Comparison of ENCODE assay signal across 17 cellular contexts in the genomic region with DNA sequence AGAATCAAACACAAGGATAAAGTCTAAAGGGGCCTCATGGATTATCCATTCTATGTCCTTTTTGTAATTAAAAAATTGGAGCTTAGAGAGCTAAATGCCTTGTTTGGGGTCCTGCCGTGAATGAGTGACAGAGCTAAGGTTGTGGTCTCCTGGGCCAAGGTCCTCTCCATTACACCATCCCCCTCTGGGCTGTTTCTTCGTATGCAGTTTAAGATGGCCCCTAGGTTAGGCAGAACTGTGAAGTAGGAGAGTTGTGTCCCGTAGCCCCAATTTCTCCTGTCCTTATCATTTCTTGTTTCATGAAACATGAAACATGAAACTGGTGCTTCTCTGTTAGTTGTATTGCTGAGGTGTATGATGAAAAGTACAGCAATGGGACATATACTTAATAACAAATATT. TPM values are rescaled to one million over a fixed set of nuclear protein-coding genes. Genes with fewer than 3 reads are reported as not detected.
A peak's percentile ranks its signal among the peaks of the same experiment; 100 is the strongest.
DNase-seq lines count a peak whose midpoint lies in the region; ATAC-seq and TF ChIP-seq lines count a peak whose summit lies in the region.
"Had no signal": no experiment of that assay in that cellular context is flagged by ENCODE, and none has a peak within 500 bp of the region (broad histone marks: within the 10 kb centered on the region; RNA-seq: fewer than 3 reads in every experiment).

No MANE protein-coding gene starts in this region.

- no peaks in the 10 kb centered on the region for H3K9me3 ChIP-seq in fibroblast of lung (ENCODE audit: control insufficient read depth, insufficient read depth, low read depth, low read length)
- no peaks in the 10 kb centered on the region for H3K9me3 ChIP-seq in gastrocnemius medialis
- no peaks in the 10 kb centered on the region for H3K9me3 ChIP-seq in naive thymus-derived CD4-positive, alpha-beta T cell (ENCODE audit: control insufficient read depth in 2 of 3, low read length in 3 of 3)
- H3K9me3 ChIP-seq: gastroesophageal sphincter had no signal

- H2AFZ ChIP-seq in fibroblast of lung (ENCODE audit: low read length), result no peak overlapping the region

- H3K4me3 Mint-ChIP-seq in HFFc6, result peak overlapping the region; percentile 70
- H3K4me3 Mint-ChIP-seq in WTC11, result no peak overlapping the region
- H3K4me3 Mint-ChIP-seq in naive thymus-derived CD4-positive, alpha-beta T cell, result no peak overlapping the region
- H3K4me3 Mint-ChIP-seq: activated B cell treated with CpG ODN at 0.5 μM for 24 hours; T-helper 1 cell treated with Interleukin-12 subunit alpha and Interleukin-12 subunit beta and Interleukin-4 antibody, amounts not matched to agents 30 μg/mL and 1 μg/mL, for 36 hours had no signal

- H3K4me1 ChIP-seq in fibroblast of lung (ENCODE audit: control insufficient read depth, extremely low read depth, insufficient read depth, low read length) (peaks cover 22% of the 10 kb centered on the region), gastrocnemius medialis (peaks cover 62 to 80% of the 10 kb centered on the region in 2 donors)
- H3K4me1 ChIP-seq in naive thymus-derived CD4-positive, alpha-beta T cell (ENCODE audit: control insufficient read depth in 2 of 2, insufficient read depth in 2 of 2, low read length in 2 of 2), result no peaks in the 10 kb centered on the region

- H3K4me2 ChIP-seq in fibroblast of lung (ENCODE audit: extremely low read depth, insufficient read depth, low read length), result peak overlapping the region; percentile 48

- no peak for DNase-seq in HFFc6
- no peak for DNase-seq in WTC11 (ENCODE audit: low spot score)
- DNase-seq in fibroblast of lung (ENCODE audit: low read depth in 2 of 2), result no peak
- no peak for DNase-seq in gastrocnemius medialis
- DNase-seq in naive thymus-derived CD4-positive, alpha-beta T cell, result no peak
- no peak for DNase-seq in medulla oblongata (ENCODE audit: extremely low spot score)
- no peak for DNase-seq in T-helper 9 cell
- DNase-seq: activated B cell treated with CpG ODN at 0.5 μM for 24 hours; activated effector memory CD4-positive, alpha-beta T cell treated with Interleukin-2 at 50 U/mL for 16 hours; NCI-H1694; NCI-H345; stimulated activated CD4-positive, alpha-beta T cell treated with anti-CD3 and anti-CD28 coated beads, Interleukin-2, amount 100 ng/mL, for 48 hours; substantia nigra had no signal

- TF ChIP-seq CTCF in HFFc6 (IDR thresholded peaks at IDR 0.05) (no peak), WTC11 (IDR thresholded peaks at IDR 0.05) (no peak), fibroblast of lung (conservative IDR thresholded peaks at IDR 0.05 in 1 of 2, IDR thresholded peaks at IDR 0.05 in 1 of 2; ENCODE audit: low read depth in 1 of 2, low read length in 2 of 2) (no peak), gastrocnemius medialis (IDR thresholded peaks at IDR 0.05 in 4 of 5, conservative IDR thresholded peaks at IDR 0.05 in 1 of 5) (no peak)

- TF ChIP-seq POLR2A in gastrocnemius medialis (IDR thresholded peaks at IDR 0.05), result no peak

- ATAC-seq in WTC11 (peak; percentile 42; the same call in 1 of the 2 replicates), gastrocnemius medialis (no peak), HG02678 (IDR thresholded peaks at IDR 0.05; ENCODE audit: unreplicated experiment) (no peak)
- ATAC-seq in naive thymus-derived CD4-positive, alpha-beta T cell, result no peak
- ATAC-seq: gastroesophageal sphincter had no signal

- peaks cover 98% of the 10 kb centered on the region for H3K79me2 ChIP-seq in fibroblast of lung (ENCODE audit: control insufficient read depth, insufficient read depth, low read length)

- H3K27me3 Mint-ChIP-seq in HFFc6 (ENCODE audit: insufficient read depth) (peaks cover 17% of the 10 kb centered on the region), WTC11 (ENCODE audit: low read depth) (no peaks in the 10 kb centered on the region)
- peaks cover 0 to 25% (median 0%) of the 10 kb centered on the region in 5 donors for H3K27me3 Mint-ChIP-seq in naive thymus-derived CD4-positive, alpha-beta T cell

- H3K27me3 ChIP-seq in fibroblast of lung (ENCODE audit: control insufficient read depth, insufficient read depth, low read length), result no peaks in the 10 kb centered on the region
- no peaks in the 10 kb centered on the region for H3K27me3 ChIP-seq in gastrocnemius medialis
- H3K27me3 ChIP-seq in naive thymus-derived CD4-positive, alpha-beta T cell (ENCODE audit: control insufficient read depth in 2 of 2, insufficient read depth in 2 of 2, low read length in 2 of 2), result no peaks in the 10 kb centered on the region
- H3K27me3 ChIP-seq: gastroesophageal sphincter had no signal

- H4K20me1 ChIP-seq in fibroblast of lung (ENCODE audit: control insufficient read depth, extremely low read depth, insufficient read depth, low read length), result peaks cover 2% of the 10 kb centered on the region

- no peaks in the 10 kb centered on the region for H3K9me3 Mint-ChIP-seq in HFFc6
- no peaks in the 10 kb centered on the region for H3K9me3 Mint-ChIP-seq in WTC11
- no peaks in the 10 kb centered on the region for H3K9me3 Mint-ChIP-seq in naive thymus-derived CD4-positive, alpha-beta T cell
- H3K9me3 Mint-ChIP-seq: activated B cell treated with CpG ODN at 0.5 μM for 24 hours; T-helper 1 cell treated with Interleukin-12 subunit alpha and Interleukin-12 subunit beta and Interleukin-4 antibody, amounts not matched to agents 30 μg/mL and 1 μg/mL, for 36 hours had no signal

- H3K4me3 ChIP-seq in fibroblast of lung (replicated peaks in 1 of 4; ENCODE audit: control extremely low read depth in 1 of 4, insufficient read depth in 1 of 4, low read depth in 3 of 4, low read length in 4 of 4), result no peak overlapping the region
- no peak overlapping the region for H3K4me3 ChIP-seq in gastrocnemius medialis
- no peak overlapping the region for H3K4me3 ChIP-seq in naive thymus-derived CD4-positive, alpha-beta T cell (ENCODE audit: low read length)
- H3K4me3 ChIP-seq: gastroesophageal sphincter, lung had no signal

- H3K27ac Mint-ChIP-seq in HFFc6, result peak overlapping the region; percentile 76
- no peak overlapping the region for H3K27ac Mint-ChIP-seq in WTC11
- no peak overlapping the region for H3K27ac Mint-ChIP-seq in naive thymus-derived CD4-positive, alpha-beta T cell
- H3K27ac Mint-ChIP-seq: activated B cell treated with CpG ODN at 0.5 μM for 24 hours; T-helper 1 cell treated with Interleukin-12 subunit alpha and Interleukin-12 subunit beta and Interleukin-4 antibody, amounts not matched to agents 30 μg/mL and 1 μg/mL, for 36 hours had no signal

- POLR2A ChIA-PET in WTC11 (lab: Charles Lee), result no interaction called here
- POLR2A ChIA-PET in naive thymus-derived CD4-positive, alpha-beta T cell (lab: Charles Lee), result no interaction called here

- H3K36me3 ChIP-seq in fibroblast of lung (ENCODE audit: control insufficient read depth, insufficient read depth, low read length) (peaks cover 4% of the 10 kb centered on the region), gastrocnemius medialis (no peaks in the 10 kb centered on the region)
- no peaks in the 10 kb centered on the region for H3K36me3 ChIP-seq in naive thymus-derived CD4-positive, alpha-beta T cell (ENCODE audit: control insufficient read depth in 2 of 3, insufficient read depth in 3 of 3, low read length in 3 of 3)
- H3K36me3 ChIP-seq: gastroesophageal sphincter had no signal

- no peak overlapping the region for H3K9ac ChIP-seq in fibroblast of lung (ENCODE audit: insufficient read depth, low read length)

- CTCF ChIA-PET in WTC11 (lab: Charles Lee), result interaction anchor here (1.1 to 2.9 kb wide), 4 partner anchors 12 to 73 kb away, joined by 3 to 12 read pairs (median 7); no protein-coding TSS in a partner anchor
- CTCF ChIA-PET in naive thymus-derived CD4-positive, alpha-beta T cell (lab: Charles Lee), result no interaction called here

- intact Hi-C loops in gastrocnemius medialis (cut with DNase I; ENCODE audit: low total_unique reads), result no loop called here
- intact Hi-C loops in naive thymus-derived CD4-positive, alpha-beta T cell (cut with micrococcal nuclease), result no loop called here

- H3K27ac ChIP-seq in fibroblast of lung (ENCODE audit: insufficient read depth, low read length) (peak overlapping the region; percentile 20), gastrocnemius medialis (peak overlapping the region; percentile 33 to 47 (median 38))
- no peak overlapping the region for H3K27ac ChIP-seq in naive thymus-derived CD4-positive, alpha-beta T cell (ENCODE audit: low read depth, low read length)

- H3K36me3 Mint-ChIP-seq in HFFc6 (ENCODE audit: low read depth) (peaks cover 68% of the 10 kb centered on the region), WTC11 (peaks cover 3% of the 10 kb centered on the region; the same call in 1 of the 2 replicates)
- H3K36me3 Mint-ChIP-seq in naive thymus-derived CD4-positive, alpha-beta T cell, result peaks cover 0 to 2% (median 0%) of the 10 kb centered on the region in 5 donors

- H3K4me1 Mint-ChIP-seq in HFFc6 (ENCODE audit: low read depth), result peaks cover 72% of the 10 kb centered on the region
- H3K4me1 Mint-ChIP-seq in WTC11, result peaks cover 74% of the 10 kb centered on the region
- peaks cover 7 to 11% (median 9%) of the 10 kb centered on the region in 7 donors for H3K4me1 Mint-ChIP-seq in naive thymus-derived CD4-positive, alpha-beta T cell

- in situ Hi-C loops in gastrocnemius medialis (cut with MboI; ENCODE audit: low sequenced_read_pairs in 4 of 4), result no loop called here

TF ChIP-seq in WTC11, 78 proteins besides CTCF, POLR2A, EP300 and RAD21 (continues in another document):
- TF ChIP-seq NFYB (CRISPR knock-in tag; conservative IDR thresholded peaks at IDR 0.05; ENCODE audit: low read depth), result no peak

RNA-seq across cellular contexts. Expression of a gene that starts 32.9 kb away (rescaled TPM):
- 100 to 1,000 TPM; 731 to 946 (median 839) TPM for total RNA-seq in HFFc6 (2021; fragmentation: NEBNext Ultra II Directional; extraction: Animal tissue kit (Norgen Biotek cat#: 25700))
- total RNA-seq in WTC11 (2021), result 24.1 to 25.1 TPM (median 24.3 TPM) in 3 replicates
- total RNA-seq in fibroblast of lung, result 135 and 364 TPM in 2 replicates
- polyA plus RNA-seq in fibroblast of lung, result 231 and 661 TPM in 2 replicates
- 157 and 490 TPM in 2 replicates for polyA plus RNA-seq in fibroblast of lung (2012)
- polyA minus RNA-seq in fibroblast of lung (ENCODE audit: low replicate concordance), result 1,375 and 3,102 TPM in 2 replicates
- 100 to 1,000 TPM in 2 of 4 donors, 10 to 100 TPM in 2; 93.2 to 194 (median 119) TPM for total RNA-seq in gastrocnemius medialis
- total RNA-seq in naive thymus-derived CD4-positive, alpha-beta T cell, result 1 to 10 TPM in 3 of 5 experiments, under 1 TPM in 2; 0.75 to 7.1 (median 1.2) TPM
- under 1 TPM; 0.10 to 0.13 TPM for polyA plus RNA-seq in naive thymus-derived CD4-positive, alpha-beta T cell
